8 cellular contexts compared by ENCODE assay signal in the genomic region with DNA sequence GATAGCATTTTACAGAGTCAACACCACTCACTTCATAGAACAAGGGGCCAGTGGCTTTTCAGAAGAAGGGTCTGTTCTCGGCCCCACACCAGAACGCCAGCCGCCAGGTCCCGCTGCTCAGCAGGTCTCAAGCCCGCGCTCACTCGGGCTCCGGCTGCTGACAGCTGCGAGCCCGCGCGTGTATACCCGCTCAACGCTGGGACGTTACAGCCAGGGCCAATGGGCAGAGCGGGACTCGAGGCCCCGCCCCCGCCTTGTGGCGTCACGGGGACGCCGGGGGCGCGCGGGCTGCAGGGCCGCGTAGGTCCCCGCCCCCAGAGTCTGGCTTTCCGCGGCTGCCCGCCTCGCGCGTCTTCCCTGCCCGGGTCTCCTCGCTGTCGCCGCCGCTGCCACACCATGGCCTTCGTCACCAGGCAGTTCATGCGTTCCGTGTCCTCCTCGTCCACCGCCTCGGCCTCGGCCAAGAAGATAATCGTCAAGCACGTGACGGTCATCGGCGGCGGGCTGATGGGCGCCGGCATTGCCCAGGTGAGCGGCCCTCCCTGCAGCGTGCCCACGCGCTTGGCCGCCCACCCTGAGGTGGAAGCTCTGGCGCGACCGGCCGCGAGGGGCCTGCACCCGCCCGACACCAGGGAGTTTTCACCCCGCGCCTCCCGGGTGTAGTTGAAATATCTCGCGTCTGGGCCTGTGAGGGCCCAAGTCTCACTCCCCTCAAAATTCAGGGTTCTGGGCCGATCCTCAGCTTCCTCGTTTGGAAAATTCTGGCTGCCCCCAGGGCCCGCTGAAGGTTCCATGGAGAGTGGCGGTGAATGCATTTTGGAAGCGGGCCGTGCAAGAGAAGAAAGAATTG. TPM values are rescaled to one million over a fixed set of nuclear protein-coding genes. Genes with fewer than 3 reads are reported as not detected.
DNase-seq lines count a peak whose midpoint lies in the region; ATAC-seq and TF ChIP-seq lines count a peak whose summit lies in the region.

A gene (plus strand): TSS at position 353 of the 850 bp plus-strand sequence. CDS start 44 bp downstream, at position 397.

- H3K36me3 Mint-ChIP-seq in activated naive CD4-positive, alpha-beta T cell treated with anti-CD3 and anti-CD28 coated beads, Interleukin-2, amount 50 U/mL, for 72 hours, result peaks cover 15 to 19% of the 10 kb centered on the region in 2 donors

- ATAC-seq in HG02588 (IDR thresholded peaks at IDR 0.05; ENCODE audit: unreplicated experiment) (peak; percentile 97), omental fat pad (ENCODE audit: low FRiP score) (peak; percentile 100)
- ATAC-seq in activated naive CD4-positive, alpha-beta T cell treated with anti-CD3 and anti-CD28 coated beads, Interleukin-2, amount 50 U/mL, for 72 hours, result peak; percentile 99

- TF ChIP-seq CTCF in GM10248 (IDR thresholded peaks at IDR 0.05; ENCODE audit: control extremely low read depth, extremely low read depth, low read depth, missing control alignments), result no peak
- no peak for TF ChIP-seq CTCF in omental fat pad (IDR thresholded peaks at IDR 0.05)

- CTCF ChIA-PET in GM10248 (lab: Yijun Ruan, JAX), result interaction anchor here (2.0 to 10.7 kb wide), 3 partner anchors 9 to 40 kb away, joined by 5 to 76 read pairs (median 6); no protein-coding TSS in a partner anchor

- H3K9me3 Mint-ChIP-seq in activated naive CD4-positive, alpha-beta T cell treated with anti-CD3 and anti-CD28 coated beads, Interleukin-2, amount 50 U/mL, for 72 hours, result no peaks in the 10 kb centered on the region

- POLR2A ChIA-PET in GM10248 (lab: Yijun Ruan, JAX), result interaction anchor here (0.6 kb wide), 1 partner anchor 30 kb away, joined by 3 read pairs; no protein-coding TSS in a partner anchor

- H3K27ac Mint-ChIP-seq in activated naive CD4-positive, alpha-beta T cell treated with anti-CD3 and anti-CD28 coated beads, Interleukin-2, amount 50 U/mL, for 72 hours, result peak within 1 kb of the TSS; percentile 88 to 96

- peak within 1 kb of the TSS; percentile 57 for H3K27ac ChIP-seq in temporal lobe (ENCODE audit: low read depth, low read length)

- DNase-seq in GM10248 (ENCODE audit: extremely low spot score) (peak; percentile 97), NCI-H1092 (lab: John Stamatoyannopoulos, UW) (peak; percentile 93), SKM-1 (lab: John Stamatoyannopoulos, UW; ENCODE audit: unreplicated experiment) (peak; percentile 61), glomerular endothelial cell (ENCODE audit: extremely low read depth, low read depth, low spot score) (no peak), omental fat pad (ENCODE audit: low spot score) (peak; percentile 75)
- peak; percentile 95 to 97 for DNase-seq in activated naive CD4-positive, alpha-beta T cell treated with anti-CD3 and anti-CD28 coated beads, Interleukin-2, amount 50 U/mL, for 72 hours (ENCODE audit: low spot score in 2 of 2)

RNA-seq across cellular contexts. Expression of the gene that starts here (rescaled TPM):
- total RNA-seq in activated naive CD4-positive, alpha-beta T cell treated with anti-CD3 and anti-CD28 coated beads, Interleukin-2, amount 50 U/mL, for 72 hours, result 10 to 100 TPM; 44.0 to 48.1 TPM
- total RNA-seq in glomerular endothelial cell (15.5 and 16.4 TPM in 2 replicates), omental fat pad (100 to 1,000 TPM in 3 of 4 donors, 10 to 100 TPM in 1; 80.2 to 154 (median 119) TPM), temporal lobe (12.5 TPM)
